ENCODE assay signal across 8 cellular contexts in genomic region chr1:84271452-84272273, GRCh38. TPM values are rescaled to one million over a fixed set of nuclear protein-coding genes. Genes with fewer than 3 reads are reported as not detected.
DNase-seq lines count a peak whose midpoint lies in the region; ATAC-seq and TF ChIP-seq lines count a peak whose summit lies in the region.

No MANE protein-coding gene starts in this region.

- DNase-seq in activated CD8-positive, alpha-beta memory T cell treated with anti-CD3 and anti-CD28 coated beads, Interleukin-2, amount 10 ng/mL, durations not matched to agents 7 days and 5 days, result no peak
- DNase-seq in activated CD8-positive, alpha-beta memory T cell treated with anti-CD3 and anti-CD28 coated beads for 24 hours, result no peak
- DNase-seq in NCI-H2029 (lab: John Stamatoyannopoulos, UW), result peak; percentile 33
- DNase-seq in colonic mucosa, result peak; percentile 51
- DNase-seq in stimulated activated CD4-positive, alpha-beta T cell treated with anti-CD3 and anti-CD28 coated beads, Interleukin-4, amount 100 ng/mL, for 24 hours, result no peak
- DNase-seq in RKO (ENCODE audit: low spot score), result no peak

- H3K36me3 ChIP-seq in colonic mucosa, result no peaks in the 10 kb centered on the region

- peaks cover 11% of the 10 kb centered on the region for H3K4me1 Mint-ChIP-seq in activated CD8-positive, alpha-beta memory T cell treated with anti-CD3 and anti-CD28 coated beads, Interleukin-2, amount 10 ng/mL, durations not matched to agents 7 days and 5 days
- H3K4me1 Mint-ChIP-seq in stimulated activated memory B cell treated with anti-CD40 and anti-IgM and Interleukin-4, amounts not matched to agents 10 μg/mL and 1 μg/mL and 100 μg/mL, for 72 hours, result peaks cover 36% of the 10 kb centered on the region

- no peaks in the 10 kb centered on the region for H3K27me3 Mint-ChIP-seq in activated CD8-positive, alpha-beta memory T cell treated with anti-CD3 and anti-CD28 coated beads, Interleukin-2, amount 10 ng/mL, durations not matched to agents 7 days and 5 days
- H3K27me3 Mint-ChIP-seq in stimulated activated memory B cell treated with anti-CD40 and anti-IgM and Interleukin-4, amounts not matched to agents 10 μg/mL and 1 μg/mL and 100 μg/mL, for 72 hours, result no peaks in the 10 kb centered on the region

- peak overlapping the region; percentile 46 to 88 for H3K9ac ChIP-seq in colonic mucosa (ENCODE audit: low read depth in 2 of 2, low read length in 2 of 2)

- CTCF ChIA-PET in activated CD8-positive, alpha-beta memory T cell treated with anti-CD3 and anti-CD28 coated beads, Interleukin-2, amount 10 ng/mL, durations not matched to agents 7 days and 5 days (lab: Charles Lee), result no interaction called here

- no peak overlapping the region for H3K4me3 ChIP-seq in colonic mucosa

- peak overlapping the region; percentile 94 for H3K27ac ChIP-seq in colonic mucosa

- H3K9me3 Mint-ChIP-seq in activated CD8-positive, alpha-beta memory T cell treated with anti-CD3 and anti-CD28 coated beads, Interleukin-2, amount 10 ng/mL, durations not matched to agents 7 days and 5 days (ENCODE audit: low read depth), result no peaks in the 10 kb centered on the region
- no peaks in the 10 kb centered on the region for H3K9me3 Mint-ChIP-seq in stimulated activated memory B cell treated with anti-CD40 and anti-IgM and Interleukin-4, amounts not matched to agents 10 μg/mL and 1 μg/mL and 100 μg/mL, for 72 hours

- TF ChIP-seq CTCF in colonic mucosa (IDR thresholded peaks at IDR 0.05), result no peak

- ATAC-seq in activated CD8-positive, alpha-beta memory T cell treated with anti-CD3 and anti-CD28 coated beads, Interleukin-2, amount 10 ng/mL, durations not matched to agents 7 days and 5 days, result peak; percentile 63
- ATAC-seq in HG02759 (IDR thresholded peaks at IDR 0.05; ENCODE audit: unreplicated experiment), result peak; percentile 96
- peak; percentile 97 for ATAC-seq in stimulated activated memory B cell treated with anti-CD40 and anti-IgM and Interleukin-4, amounts not matched to agents 10 μg/mL and 1 μg/mL and 100 μg/mL, for 72 hours

- H3K4me3 Mint-ChIP-seq in activated CD8-positive, alpha-beta memory T cell treated with anti-CD3 and anti-CD28 coated beads, Interleukin-2, amount 10 ng/mL, durations not matched to agents 7 days and 5 days, result no peak overlapping the region
- peak overlapping the region; percentile 43 for H3K4me3 Mint-ChIP-seq in stimulated activated memory B cell treated with anti-CD40 and anti-IgM and Interleukin-4, amounts not matched to agents 10 μg/mL and 1 μg/mL and 100 μg/mL, for 72 hours

- H3K9me3 ChIP-seq in colonic mucosa, result no peaks in the 10 kb centered on the region

- H3K4me1 ChIP-seq in colonic mucosa, result peaks cover 14% of the 10 kb centered on the region

- peaks cover 3% of the 10 kb centered on the region for H3K36me3 Mint-ChIP-seq in activated CD8-positive, alpha-beta memory T cell treated with anti-CD3 and anti-CD28 coated beads, Interleukin-2, amount 10 ng/mL, durations not matched to agents 7 days and 5 days
- no peaks in the 10 kb centered on the region for H3K36me3 Mint-ChIP-seq in stimulated activated memory B cell treated with anti-CD40 and anti-IgM and Interleukin-4, amounts not matched to agents 10 μg/mL and 1 μg/mL and 100 μg/mL, for 72 hours

- H3K27ac Mint-ChIP-seq in activated CD8-positive, alpha-beta memory T cell treated with anti-CD3 and anti-CD28 coated beads, Interleukin-2, amount 10 ng/mL, durations not matched to agents 7 days and 5 days, result peak overlapping the region; percentile 35
- peak overlapping the region; percentile 83 for H3K27ac Mint-ChIP-seq in stimulated activated memory B cell treated with anti-CD40 and anti-IgM and Interleukin-4, amounts not matched to agents 10 μg/mL and 1 μg/mL and 100 μg/mL, for 72 hours

- no peaks in the 10 kb centered on the region for H3K27me3 ChIP-seq in colonic mucosa

- intact Hi-C loops in colonic mucosa (cut with DNase I), result no loop called here

RNA-seq across cellular contexts. Expression of gene SAMD13, which starts 29.8 kb away (rescaled TPM):
- total RNA-seq in activated CD8-positive, alpha-beta memory T cell treated with anti-CD3 and anti-CD28 coated beads, Interleukin-2, amount 10 ng/mL, durations not matched to agents 7 days and 5 days, result under 1 TPM; 0.73 to 0.82 TPM
- total RNA-seq in colonic mucosa, result 10 to 100 TPM; 22.2 to 31.0 TPM

Comparison
In these comparisons a context has a peak if more than half of its experiments do, and no peak if none do; other contexts are left out.
1. DNase-seq: peak in NCI-H2029 (single experiment) and colonic mucosa (single experiment); none in activated CD8-positive, alpha-beta memory T cell treated with anti-CD3 and anti-CD28 coated beads, Interleukin-2, amount 10 ng/mL, durations not matched to agents 7 days and 5 days (single experiment), activated CD8-positive, alpha-beta memory T cell treated with anti-CD3 and anti-CD28 coated beads for 24 hours (single experiment), stimulated activated CD4-positive, alpha-beta T cell treated with anti-CD3 and anti-CD28 coated beads, Interleukin-4, amount 100 ng/mL, for 24 hours (single experiment) and RKO (single experiment).
2. RNA of gene SAMD13, which starts 29.8 kb away (total RNA-seq): 22.2 to 31.0 TPM in colonic mucosa; 0.73 to 0.82 TPM in activated CD8-positive, alpha-beta memory T cell treated with anti-CD3 and anti-CD28 coated beads, Interleukin-2, amount 10 ng/mL, durations not matched to agents 7 days and 5 days; every median in the first group is over 10 times any median in the second.
3. Peak in every context shown above with its lines, with median percentiles within 50 percentile points of each other: ATAC-seq.